Comparison of ENCODE assay signal across 1 cellular context in genomic region chr18:21141678-21142422, GRCh38.
TF ChIP-seq lines count a peak whose summit lies in the region.

No MANE protein-coding gene starts in this region.

TF ChIP-seq in IMR-90, 13 proteins besides CTCF, POLR2A, EP300 and RAD21:
- no peak for TF ChIP-seq RFX5 (IDR thresholded peaks at IDR 0.05; ENCODE audit: low read depth, low read length)
- peak; percentile 41; the same call in 1 of the 2 replicates for TF ChIP-seq CEBPB (IDR thresholded peaks at IDR 0.05; ENCODE audit: low read depth, low read length)
